8 cellular contexts compared by ENCODE assay signal in genomic region chr2:231615058-231615671, GRCh38. TPM values are rescaled to one million over a fixed set of nuclear protein-coding genes. Genes with fewer than 3 reads are reported as not detected.
DNase-seq lines count a peak whose midpoint lies in the region; ATAC-seq and TF ChIP-seq lines count a peak whose summit lies in the region.

No MANE protein-coding gene starts in this region.

- peak overlapping the region; percentile 96 for H3K27ac ChIP-seq in subcutaneous abdominal adipose tissue (ENCODE audit: low read depth, low read length)

- DNase-seq in NCI-H2196 (lab: John Stamatoyannopoulos, UW; ENCODE audit: unreplicated experiment) (peak; percentile 42), NCI-H2196 treated with DMSO at 0.1 percent for 48 hours (lab: John Stamatoyannopoulos, UW; ENCODE audit: unreplicated experiment) (no peak), kidney epithelial cell (ENCODE audit: low read depth) (no peak), NCI-H1092 treated with DMSO at 0.1 percent for 48 hours (lab: John Stamatoyannopoulos, UW) (no peak), glomerular visceral epithelial cell (ENCODE audit: extremely low spot score) (no peak)
- no peak for DNase-seq in activated naive CD8-positive, alpha-beta T cell treated with anti-CD3 and anti-CD28 coated beads, Interleukin-2, amount 10 ng/mL, durations not matched to agents 7 days and 5 days
- DNase-seq in stimulated activated naive CD4-positive, alpha-beta T cell treated with Interleukin-2 at 50 U/mL for 16 hours (lab: John Stamatoyannopoulos, UW): no peak

- peak overlapping the region; percentile 99 for H3K27ac Mint-ChIP-seq in activated naive CD8-positive, alpha-beta T cell treated with anti-CD3 and anti-CD28 coated beads, Interleukin-2, amount 10 ng/mL, durations not matched to agents 7 days and 5 days

- POLR2A ChIA-PET in activated naive CD8-positive, alpha-beta T cell treated with anti-CD3 and anti-CD28 coated beads, Interleukin-2, amount 10 ng/mL, durations not matched to agents 7 days and 5 days (lab: Charles Lee): interaction anchor here (0.6 to 5.5 kb wide), 8 partner anchors 10 to 100 kb away, joined by 3 to 93 read pairs (median 18); partner anchors contain the start of gene PTMA

- ATAC-seq in activated naive CD8-positive, alpha-beta T cell treated with anti-CD3 and anti-CD28 coated beads, Interleukin-2, amount 10 ng/mL, durations not matched to agents 7 days and 5 days (ENCODE audit: low read depth): no peak

- no peaks in the 10 kb centered on the region for H3K27me3 Mint-ChIP-seq in activated naive CD8-positive, alpha-beta T cell treated with anti-CD3 and anti-CD28 coated beads, Interleukin-2, amount 10 ng/mL, durations not matched to agents 7 days and 5 days

- H3K27me3 ChIP-seq in kidney epithelial cell (ENCODE audit: control insufficient read depth, insufficient read depth, low read length) (no peaks in the 10 kb centered on the region), subcutaneous abdominal adipose tissue (ENCODE audit: control insufficient read depth in 5 of 5, insufficient read depth in 4 of 5, low read length in 5 of 5) (no peaks in the 10 kb centered on the region)

- H3K4me1 ChIP-seq in subcutaneous abdominal adipose tissue (ENCODE audit: control insufficient read depth in 5 of 5, insufficient read depth in 5 of 5, low read length in 5 of 5): peaks cover 10 to 43% (median 40%) of the 10 kb centered on the region in 5 donors

- no peaks in the 10 kb centered on the region for H3K36me3 ChIP-seq in kidney epithelial cell (ENCODE audit: control insufficient read depth, insufficient read depth, low read length)
- H3K36me3 ChIP-seq in subcutaneous abdominal adipose tissue (ENCODE audit: control insufficient read depth in 5 of 5, insufficient read depth in 5 of 5, low read length in 5 of 5): no peaks in the 10 kb centered on the region

- H3K9me3 Mint-ChIP-seq in activated naive CD8-positive, alpha-beta T cell treated with anti-CD3 and anti-CD28 coated beads, Interleukin-2, amount 10 ng/mL, durations not matched to agents 7 days and 5 days: no peaks in the 10 kb centered on the region

- H3K4me3 Mint-ChIP-seq in activated naive CD8-positive, alpha-beta T cell treated with anti-CD3 and anti-CD28 coated beads, Interleukin-2, amount 10 ng/mL, durations not matched to agents 7 days and 5 days: peak overlapping the region; percentile 91

- H3K4me3 ChIP-seq in kidney epithelial cell (ENCODE audit: low read depth, low read length) (peak overlapping the region; percentile 36), subcutaneous abdominal adipose tissue (ENCODE audit: low read depth in 1 of 5, low read length in 5 of 5) (peak overlapping the region; percentile 48 to 68 (median 61))

- peaks cover 35% of the 10 kb centered on the region for H3K4me1 Mint-ChIP-seq in activated naive CD8-positive, alpha-beta T cell treated with anti-CD3 and anti-CD28 coated beads, Interleukin-2, amount 10 ng/mL, durations not matched to agents 7 days and 5 days

- H3K9ac ChIP-seq in subcutaneous abdominal adipose tissue (ENCODE audit: low read length in 5 of 5): peak overlapping the region; percentile 71 to 81 (median 79)

- no peaks in the 10 kb centered on the region for H3K36me3 Mint-ChIP-seq in activated naive CD8-positive, alpha-beta T cell treated with anti-CD3 and anti-CD28 coated beads, Interleukin-2, amount 10 ng/mL, durations not matched to agents 7 days and 5 days

- H3K9me3 ChIP-seq in subcutaneous abdominal adipose tissue (ENCODE audit: control insufficient read depth in 5 of 5, low read length in 5 of 5): no peaks in the 10 kb centered on the region

- no peak for TF ChIP-seq CTCF in kidney epithelial cell (IDR thresholded peaks at IDR 0.05; ENCODE audit: insufficient read depth, low read length, poor library complexity, severe bottlenecking)

RNA-seq across cellular contexts. Expression of gene TEX44, which starts 22.5 kb away (rescaled TPM):
- total RNA-seq in activated naive CD8-positive, alpha-beta T cell treated with anti-CD3 and anti-CD28 coated beads, Interleukin-2, amount 10 ng/mL, durations not matched to agents 7 days and 5 days: not detected
- not detected in 2 replicates for total RNA-seq in kidney epithelial cell
